17 cellular contexts compared by ENCODE assay signal in the genomic region with DNA sequence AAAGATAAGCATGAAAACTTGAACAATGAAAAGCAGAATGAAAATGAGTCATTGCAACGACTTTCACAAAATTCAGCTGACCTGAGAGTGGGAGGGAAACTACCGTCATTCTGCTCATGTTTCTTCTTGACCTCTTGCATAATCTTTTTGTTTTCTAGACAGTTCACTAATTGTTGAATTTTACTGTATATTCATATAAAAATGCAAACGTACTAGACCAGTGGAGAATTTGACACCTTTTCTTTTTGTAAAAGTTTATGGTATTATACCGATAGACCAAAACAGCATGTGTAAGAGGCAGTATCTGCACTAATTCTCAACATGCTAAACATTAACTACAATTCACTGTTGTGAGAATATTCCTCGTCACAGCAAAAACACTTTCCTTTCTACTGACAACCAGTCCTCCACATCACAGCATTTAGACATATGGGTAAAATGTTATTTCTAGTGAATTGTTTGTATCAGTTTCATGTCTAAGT.
A peak's percentile ranks its signal among the peaks of the same experiment; 100 is the strongest.
DNase-seq lines count a peak whose midpoint lies in the region; ATAC-seq lines count a peak whose summit lies in the region.
"Had no signal": no experiment of that assay in that cellular context is flagged by ENCODE, and none has a peak within 500 bp of the region (broad histone marks: within the 10 kb centered on the region; RNA-seq: fewer than 3 reads in every experiment).

No MANE protein-coding gene starts in this region.

- no peaks in the 10 kb centered on the region for H3K9me3 ChIP-seq in adipocyte (ENCODE audit: control insufficient read depth, low read length)

- intact Hi-C loops in activated CD4-positive, alpha-beta T cell treated with anti-CD3 and anti-CD28 coated beads, Interleukin-2, amount 10 ng/mL, durations not matched to agents 24 days and 14 days (cut with micrococcal nuclease), result no loop called here

- H3K9me3 Mint-ChIP-seq in activated CD4-positive, alpha-beta T cell treated with anti-CD3 and anti-CD28 coated beads, Interleukin-2, amount 10 ng/mL, durations not matched to agents 24 days and 14 days, result peaks cover 4% of the 10 kb centered on the region
- H3K9me3 Mint-ChIP-seq: CD4-positive, alpha-beta T cell had no signal

- H3K27me3 Mint-ChIP-seq in activated CD4-positive, alpha-beta T cell treated with anti-CD3 and anti-CD28 coated beads, Interleukin-2, amount 10 ng/mL, durations not matched to agents 24 days and 14 days, result no peaks in the 10 kb centered on the region
- H3K27me3 Mint-ChIP-seq: CD4-positive, alpha-beta T cell had no signal

- H3K4me3 Mint-ChIP-seq in activated CD4-positive, alpha-beta T cell treated with anti-CD3 and anti-CD28 coated beads, Interleukin-2, amount 10 ng/mL, durations not matched to agents 24 days and 14 days, result no peak overlapping the region
- H3K4me3 Mint-ChIP-seq: activated CD4-positive, alpha-beta T cell treated with anti-CD3 and anti-CD28 coated beads for 36 hours; CD4-positive, alpha-beta T cell had no signal

- H3K27ac Mint-ChIP-seq in activated CD4-positive, alpha-beta T cell treated with anti-CD3 and anti-CD28 coated beads, Interleukin-2, amount 10 ng/mL, durations not matched to agents 24 days and 14 days, result no peak overlapping the region
- H3K27ac Mint-ChIP-seq: activated CD4-positive, alpha-beta T cell treated with anti-CD3 and anti-CD28 coated beads for 36 hours; CD4-positive, alpha-beta T cell had no signal

- H3K4me1 ChIP-seq in adipocyte (ENCODE audit: control insufficient read depth, insufficient read depth, low read length), result peaks cover 20% of the 10 kb centered on the region
- H3K4me1 ChIP-seq: parathyroid adenoma had no signal

- ATAC-seq in HG03280 (IDR thresholded peaks at IDR 0.05; ENCODE audit: unreplicated experiment) (peak; percentile 71), left lobe of liver (peak; percentile 91), HG02870 (IDR thresholded peaks at IDR 0.05; ENCODE audit: unreplicated experiment) (no peak)
- ATAC-seq: activated CD4-positive, alpha-beta T cell treated with anti-CD3 and anti-CD28 coated beads for 36 hours had no signal

- DNase-seq in ELR (ENCODE audit: low read depth) (peak; percentile 60), adipocyte (ENCODE audit: low read depth) (peak; percentile 69), left lobe of liver (ENCODE audit: low spot score) (no peak), KG1 (lab: John Stamatoyannopoulos, UW) (no peak), NCI-H1694 (lab: John Stamatoyannopoulos, UW) (no peak)
- no peak for DNase-seq in activated CD4-positive, alpha-beta T cell treated with anti-CD3 and anti-CD28 coated beads, Interleukin-2, amount 10 ng/mL, durations not matched to agents 24 days and 14 days
- DNase-seq: activated CD4-positive, alpha-beta T cell treated with anti-CD3 and anti-CD28 coated beads for 36 hours; activated effector memory CD4-positive, alpha-beta T cell treated with anti-CD3 and anti-CD28 coated beads, Interleukin-2, amount 50 U/mL, for 16 hours; CD4-positive, alpha-beta T cell; glutamatergic neuron; KBM-7; mesendoderm; NCI-H510A treated with DMSO at 0.1 percent for 48 hours had no signal

- H3K4me3 ChIP-seq in adipocyte (ENCODE audit: low read length), result no peak overlapping the region
- H3K4me3 ChIP-seq: SK-N-MC had no signal

- no peaks in the 10 kb centered on the region for H3K4me1 Mint-ChIP-seq in activated CD4-positive, alpha-beta T cell treated with anti-CD3 and anti-CD28 coated beads, Interleukin-2, amount 10 ng/mL, durations not matched to agents 24 days and 14 days
- H3K4me1 Mint-ChIP-seq: activated CD4-positive, alpha-beta T cell treated with anti-CD3 and anti-CD28 coated beads for 36 hours had no signal

- H3K36me3 ChIP-seq in adipocyte (ENCODE audit: control insufficient read depth, insufficient read depth, low read length, severe bottlenecking), result no peaks in the 10 kb centered on the region

- no peaks in the 10 kb centered on the region for H3K27me3 ChIP-seq in adipocyte (replicated peaks; ENCODE audit: control insufficient read depth, insufficient read depth, low read length)

- no peaks in the 10 kb centered on the region for H3K36me3 Mint-ChIP-seq in activated CD4-positive, alpha-beta T cell treated with anti-CD3 and anti-CD28 coated beads, Interleukin-2, amount 10 ng/mL, durations not matched to agents 24 days and 14 days (ENCODE audit: low read depth)

- no peak overlapping the region for H3K9ac ChIP-seq in adipocyte (ENCODE audit: low read length)
- H3K9ac ChIP-seq: parathyroid adenoma had no signal

Comparison
In these comparisons a context has a peak if more than half of its experiments do, and no peak if none do; other contexts are left out.
1. DNase-seq: peak in ELR (single experiment) and adipocyte (single experiment); none in left lobe of liver (single experiment), KG1 (single experiment), activated CD4-positive, alpha-beta T cell treated with anti-CD3 and anti-CD28 coated beads, Interleukin-2, amount 10 ng/mL, durations not matched to agents 24 days and 14 days (single experiment) and NCI-H1694 (single experiment).